ENCODE assay signal across 21 cellular contexts in the genomic region with DNA sequence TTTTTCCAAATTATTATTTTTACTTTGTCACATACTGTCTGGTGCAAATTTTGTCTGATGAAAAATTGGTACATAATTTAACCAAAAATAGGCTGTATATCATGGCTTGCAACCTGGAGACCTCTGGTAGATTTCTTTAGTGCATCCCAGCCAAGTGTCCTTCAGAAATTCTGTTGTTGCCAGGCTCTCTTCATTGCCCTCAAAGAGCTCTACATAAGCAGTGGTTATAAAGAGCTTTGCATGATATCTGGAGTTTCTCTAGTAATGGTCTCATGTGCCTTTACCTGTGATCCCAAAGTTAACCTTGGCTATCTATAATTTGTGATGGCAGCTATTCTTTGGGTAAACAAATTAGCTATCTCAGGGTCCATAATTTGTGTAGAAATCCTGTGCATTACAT.
DNase-seq lines count a peak whose midpoint lies in the region; ATAC-seq and TF ChIP-seq lines count a peak whose summit lies in the region.
"Had no signal": no experiment of that assay in that cellular context is flagged by ENCODE, and none has a peak within 500 bp of the region (broad histone marks: within the 10 kb centered on the region; RNA-seq: fewer than 3 reads in every experiment).

No MANE protein-coding gene starts in this region.

- H3K4me1 ChIP-seq in hepatocyte (ENCODE audit: insufficient read depth) (peaks cover 14% of the 10 kb centered on the region), stomach (peaks cover 0 to 49% (median 19%) of the 10 kb centered on the region in 4 donors)
- H3K4me1 ChIP-seq: SJCRH30 had no signal

- CTCF ChIA-PET in T-cell (lab: Charles Lee), result interaction anchor here (0.6 to 1.1 kb wide), 3 partner anchors 11 to 243 kb away, joined by 3 to 6 read pairs (median 3); no protein-coding TSS in a partner anchor

- ATAC-seq in T-cell (replicated peaks in 1 of 4), result peak in 1 of 4 experiments; percentile 9
- no peak for ATAC-seq in HG02588 (IDR thresholded peaks at IDR 0.05; ENCODE audit: unreplicated experiment)

- H3K4me2 ChIP-seq in hepatocyte, result no peak overlapping the region

- H3K27me3 Mint-ChIP-seq in activated CD4-positive, alpha-beta T cell treated with anti-CD3 and anti-CD28 coated beads, Interleukin-2, amount 10 ng/mL, durations not matched to agents 24 days and 14 days, result no peaks in the 10 kb centered on the region
- H3K27me3 Mint-ChIP-seq in T-cell, result no peaks in the 10 kb centered on the region
- H3K27me3 Mint-ChIP-seq: activated naive CD4-positive, alpha-beta T cell treated with anti-CD3 and anti-CD28 coated beads, Interleukin-2, amount 50 U/mL, for 24 hours; brain had no signal

- H3K4me3 Mint-ChIP-seq in activated CD4-positive, alpha-beta T cell treated with anti-CD3 and anti-CD28 coated beads, Interleukin-2, amount 10 ng/mL, durations not matched to agents 24 days and 14 days, result no peak overlapping the region
- no peak overlapping the region for H3K4me3 Mint-ChIP-seq in T-cell
- H3K4me3 Mint-ChIP-seq: activated naive CD4-positive, alpha-beta T cell treated with anti-CD3 and anti-CD28 coated beads, Interleukin-2, amount 50 U/mL, for 24 hours; brain; H9; T-helper 2 cell treated with Interferon-gamma antibody and Interleukin-4, amounts not matched to agents 5 μg/mL and 100 μg/mL, for 36 hours had no signal

- no peaks in the 10 kb centered on the region for H3K27me3 ChIP-seq in hepatocyte
- H3K27me3 ChIP-seq in stomach, result no peaks in the 10 kb centered on the region
- no peaks in the 10 kb centered on the region for H3K27me3 ChIP-seq in H7 (ENCODE audit: control insufficient read depth, insufficient read depth, low read length)
- H3K27me3 ChIP-seq: SJCRH30 had no signal

- H3K27ac Mint-ChIP-seq in activated CD4-positive, alpha-beta T cell treated with anti-CD3 and anti-CD28 coated beads, Interleukin-2, amount 10 ng/mL, durations not matched to agents 24 days and 14 days, result peak overlapping the region; percentile 12
- peak overlapping the region; percentile 87 to 94 for H3K27ac Mint-ChIP-seq in T-cell
- H3K27ac Mint-ChIP-seq: brain; H9; T-helper 2 cell treated with Interferon-gamma antibody and Interleukin-4, amounts not matched to agents 5 μg/mL and 100 μg/mL, for 36 hours had no signal

- H3K4me3 ChIP-seq in hepatocyte (no peak overlapping the region), stomach (no peak overlapping the region), H7 (ENCODE audit: insufficient read depth, low read depth, low read length) (no peak overlapping the region)
- H3K4me3 ChIP-seq: SJCRH30 had no signal

- no peak for TF ChIP-seq CTCF in hepatocyte (IDR thresholded peaks at IDR 0.05; ENCODE audit: poor library complexity)
- no peak for TF ChIP-seq CTCF in stomach (IDR thresholded peaks at IDR 0.05)

- H3K9me3 ChIP-seq in hepatocyte (ENCODE audit: low read depth), result no peaks in the 10 kb centered on the region
- no peaks in the 10 kb centered on the region for H3K9me3 ChIP-seq in stomach
- H3K9me3 ChIP-seq: SJCRH30 had no signal

- TF ChIP-seq POLR2A in stomach (IDR thresholded peaks at IDR 0.05), result no peak

- no peak for TF ChIP-seq EP300 in stomach (IDR thresholded peaks at IDR 0.05)

- H3K27ac ChIP-seq in hepatocyte (peak overlapping the region; percentile 38), stomach (peak overlapping the region in 3 of 5 donors; percentile 3 to 60 (median 54))
- H3K27ac ChIP-seq: 22Rv1, SJCRH30 had no signal

- H3K36me3 Mint-ChIP-seq in activated CD4-positive, alpha-beta T cell treated with anti-CD3 and anti-CD28 coated beads, Interleukin-2, amount 10 ng/mL, durations not matched to agents 24 days and 14 days (ENCODE audit: low read depth), result peaks cover 66% of the 10 kb centered on the region
- peaks cover 77% of the 10 kb centered on the region for H3K36me3 Mint-ChIP-seq in T-cell

- no peaks in the 10 kb centered on the region for H4K20me1 ChIP-seq in hepatocyte (ENCODE audit: insufficient read depth, poor library complexity, severe bottlenecking)

- H2AFZ ChIP-seq in hepatocyte, result no peak overlapping the region

- intact Hi-C loops in activated CD4-positive, alpha-beta T cell treated with anti-CD3 and anti-CD28 coated beads, Interleukin-2, amount 10 ng/mL, durations not matched to agents 24 days and 14 days (cut with micrococcal nuclease), result loop anchor here (5.0 kb wide), 1 partner anchor 69 kb away; no protein-coding TSS in a partner anchor
- intact Hi-C loops in stomach (cut with DNase I; ENCODE audit: low total_unique reads), result no loop called here

- H3K79me2 ChIP-seq in hepatocyte, result peaks cover 21% of the 10 kb centered on the region

- H3K9me3 Mint-ChIP-seq in activated CD4-positive, alpha-beta T cell treated with anti-CD3 and anti-CD28 coated beads, Interleukin-2, amount 10 ng/mL, durations not matched to agents 24 days and 14 days, result peaks cover 18% of the 10 kb centered on the region
- peaks cover 0 to 21% (median 6%) of the 10 kb centered on the region in 3 donors for H3K9me3 Mint-ChIP-seq in T-cell

- H3K36me3 ChIP-seq in hepatocyte (replicated peaks; ENCODE audit: insufficient read depth, low read depth) (no peaks in the 10 kb centered on the region), stomach (peaks cover 0 to 6% (median 2%) of the 10 kb centered on the region in 4 donors), H7 (replicated peaks; ENCODE audit: control insufficient read depth, insufficient read depth, low read length) (no peaks in the 10 kb centered on the region)

- H3K4me1 Mint-ChIP-seq in activated CD4-positive, alpha-beta T cell treated with anti-CD3 and anti-CD28 coated beads, Interleukin-2, amount 10 ng/mL, durations not matched to agents 24 days and 14 days, result peaks cover 59% of the 10 kb centered on the region
- peaks cover 79 to 83% (median 80%) of the 10 kb centered on the region in 3 donors for H3K4me1 Mint-ChIP-seq in T-cell

- DNase-seq in activated CD4-positive, alpha-beta T cell treated with anti-CD3 and anti-CD28 coated beads, Interleukin-2, amount 10 ng/mL, durations not matched to agents 24 days and 14 days, result no peak
- DNase-seq in activated CD4-positive, alpha-beta T cell treated with anti-CD3 and anti-CD28 coated beads, Interleukin-2, amount 50 U/mL, for 4 hours, result no peak
- DNase-seq in T-cell (no peak), hepatocyte (ENCODE audit: low spot score) (no peak), stomach (no peak), dedifferentiated amniotic fluid mesenchymal stem cell (ENCODE audit: extremely low spot score) (no peak), H7 (no peak)
- DNase-seq: activated CD4-positive, CD25-positive, alpha-beta regulatory T cell treated with anti-CD3 and anti-CD28 coated beads, Interleukin-2, amount 50 U/mL, for 72 hours; C1 segment of cervical spinal cord; DMS53; H9; NCI-H1105; NCI-H526 treated with DMSO at 0.1 percent for 48 hours; nucleus accumbens; SJCRH30; stimulated activated CD4-positive, alpha-beta T cell treated with anti-CD3 and anti-CD28 coated beads, Interleukin-4, amount 100 ng/mL, for 1 hour had no signal

- no peaks in the 10 kb centered on the region for H3K9me2 ChIP-seq in hepatocyte (replicated peaks; ENCODE audit: insufficient read depth)

- POLR2A ChIA-PET in T-cell (lab: Charles Lee), result interaction anchor here (0.6 to 1.0 kb wide), 3 partner anchors 17 to 102 kb away, joined by 3 read pairs; no protein-coding TSS in a partner anchor
